1 cellular context compared by ENCODE assay signal in the genomic region with DNA sequence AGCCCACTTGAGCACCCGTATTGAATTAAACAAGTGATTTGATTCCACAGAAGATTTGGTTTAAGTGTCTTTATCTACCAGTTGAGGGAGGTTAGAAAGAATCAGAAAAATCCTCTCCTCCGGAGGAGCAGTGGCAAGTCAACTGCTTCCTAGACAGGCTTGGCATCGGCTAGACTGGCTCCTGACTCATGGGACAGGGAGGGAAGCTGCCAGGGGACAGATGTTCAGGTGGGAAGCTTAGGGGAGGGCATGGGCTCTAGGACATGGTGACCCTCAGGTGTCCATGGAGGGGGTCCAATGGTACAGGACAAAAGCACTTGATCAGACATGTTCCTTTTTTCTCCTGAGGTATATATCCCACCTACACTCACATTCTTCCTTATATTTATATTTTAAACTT.
TF ChIP-seq lines count a peak whose summit lies in the region.

No MANE protein-coding gene starts in this region.

TF ChIP-seq in H1, 55 proteins besides CTCF, POLR2A, EP300 and RAD21:
- TF ChIP-seq POU5F1 (IDR thresholded peaks at IDR 0.05; ENCODE audit: low read depth, low read length) (no peak), RXRA (IDR thresholded peaks at IDR 0.05; ENCODE audit: insufficient read depth, low read depth, low read length) (no peak), CBX8 (IDR thresholded peaks at IDR 0.05; ENCODE audit: borderline replicate concordance, low read depth, low read length) (no peak)
